Comparison of ENCODE assay signal across 1 cellular context in genomic region chr1:160086162-160086892, GRCh38.
TF ChIP-seq lines count a peak whose summit lies in the region.

No MANE protein-coding gene starts in this region.

TF ChIP-seq in GM23338, 12 proteins besides CTCF, POLR2A, EP300 and RAD21 (continued from another document):
- no peak for TF ChIP-seq ZNF462 (CRISPR knock-in tag; IDR thresholded peaks at IDR 0.05)
